ENCODE assay signal across 1 cellular context in genomic region chr11:67285541-67286498, GRCh38.
TF ChIP-seq lines count a peak whose summit lies in the region.

No MANE protein-coding gene starts in this region.

TF ChIP-seq in K562, 482 proteins besides CTCF, POLR2A, EP300 and RAD21:
- no peak for TF ChIP-seq RBM25 (IDR thresholded peaks at IDR 0.05; ENCODE audit: low read depth, low read length, severe bottlenecking)
- peak; percentile 69; the same call in 1 of the 2 replicates for TF ChIP-seq HNRNPL (IDR thresholded peaks at IDR 0.05; ENCODE audit: low read depth, low read length)
- TF ChIP-seq IFI16 (CRISPR knock-in tag; IDR thresholded peaks at IDR 0.05): no peak
- TF ChIP-seq POLR2AphosphoS2 (IDR thresholded peaks at IDR 0.05; ENCODE audit: low read length): 0 out of 2 replicates have a peak, but pooled peaks have one; percentile 21
- TF ChIP-seq USF1 (CRISPR knock-in tag; IDR thresholded peaks at IDR 0.05): no peak
- no peak for TF ChIP-seq THAP12 (CRISPR knock-in tag; IDR thresholded peaks at IDR 0.05)
- TF ChIP-seq RBFOX2 (IDR thresholded peaks at IDR 0.05; ENCODE audit: low read depth, low read length): 0 out of 2 replicates have a peak, but pooled peaks have one; percentile 20
- TF ChIP-seq CCNT2 (IDR thresholded peaks at IDR 0.05; ENCODE audit: borderline replicate concordance, extremely low read depth, insufficient read length, low read depth, low read length): peak; percentile 19
- no peak for TF ChIP-seq ZNF778 (CRISPR knock-in tag; IDR thresholded peaks at IDR 0.05)
- peak; percentile 26; the same call in 1 of the 2 replicates for TF ChIP-seq ZBTB33 (CRISPR knock-in tag; IDR thresholded peaks at IDR 0.05)
- TF ChIP-seq CC2D1A (IDR thresholded peaks at IDR 0.05): no peak
- TF ChIP-seq MAFK (IDR thresholded peaks at IDR 0.05; ENCODE audit: low read length): no peak
- TF ChIP-seq POLR2G (IDR thresholded peaks at IDR 0.05; ENCODE audit: low read depth, low read length): peak; percentile 69
- peak; percentile 75 for TF ChIP-seq RBM22 (IDR thresholded peaks at IDR 0.05; ENCODE audit: low read depth, low read length, poor library complexity, severe bottlenecking)
- TF ChIP-seq ZNF639 (CRISPR knock-in tag; conservative IDR thresholded peaks at IDR 0.05 in 1 of 2, IDR thresholded peaks at IDR 0.05 in 1 of 2): no peak
- no peak for TF ChIP-seq PHTF2 (CRISPR knock-in tag; IDR thresholded peaks at IDR 0.05)
- no peak for TF ChIP-seq ZNF217 (CRISPR knock-in tag; IDR thresholded peaks at IDR 0.05)
TF ChIP-seq in K562: peak in this region for 7.
